In the genomic region with DNA sequence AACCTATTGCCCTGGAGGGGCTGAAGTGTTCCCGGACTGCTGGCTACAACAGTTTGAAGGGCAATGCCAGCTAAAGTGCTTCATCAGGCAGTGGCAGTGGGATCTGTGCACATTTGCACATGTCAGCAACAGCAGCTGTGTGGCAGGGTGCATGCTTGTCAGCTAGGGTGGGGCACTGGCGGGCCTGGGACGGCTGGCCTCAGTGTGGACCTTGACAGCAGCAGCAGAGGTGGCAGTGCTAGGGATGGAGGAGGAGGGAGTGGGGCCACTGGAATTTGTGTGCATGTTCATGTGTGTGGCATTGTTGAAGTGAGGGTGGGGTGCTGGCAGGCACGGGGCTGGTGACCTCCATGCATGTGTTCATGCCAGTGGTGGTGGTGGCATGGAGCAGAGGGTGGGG, we compare ENCODE assay signal across 17 cellular contexts.
A peak's percentile ranks its signal among the peaks of the same experiment; 100 is the strongest.
DNase-seq lines count a peak whose midpoint lies in the region; ATAC-seq and TF ChIP-seq lines count a peak whose summit lies in the region.
"Had no signal": no experiment of that assay in that cellular context is flagged by ENCODE, and none has a peak within 500 bp of the region (broad histone marks: within the 10 kb centered on the region; RNA-seq: fewer than 3 reads in every experiment).

No MANE protein-coding gene starts in this region.

- no CpG with 5 or more reads among the region's 4 CpGs for WGBS in H9 (ENCODE audit: extremely low coverage, insufficient read length, low lambda C conversion rate)

- H3K27me3 ChIP-seq in H9 (ENCODE audit: insufficient read depth, low read length), result no peaks in the 10 kb centered on the region
- H3K27me3 ChIP-seq: BLaER1 treated with 17β-estradiol and CSF1 and Interleukin-3, amounts not matched to agents 10 nM and 100 nM had no signal

- H2BK12ac ChIP-seq in H9 (ENCODE audit: insufficient read length, low read depth, low read length), result no peak overlapping the region

- no peak overlapping the region for H4K8ac ChIP-seq in H9 (replicated peaks; ENCODE audit: insufficient read length, low read depth, low read length)

- no peak overlapping the region for H3T11ph ChIP-seq in H9 (ENCODE audit: low read length)

- no peak overlapping the region for H2BK20ac ChIP-seq in H9 (ENCODE audit: low read depth, low read length, poor library complexity, severe bottlenecking)

- H3K9ac ChIP-seq in H9 (ENCODE audit: extremely low read depth, insufficient read length, low read length), result no peak overlapping the region
- H3K9ac ChIP-seq: BLaER1 treated with 17β-estradiol and CSF1 and Interleukin-3, amounts not matched to agents 10 nM and 100 nM had no signal

- H3K14ac ChIP-seq in H9 (ENCODE audit: insufficient read depth, low read length), result no peak overlapping the region

- H3K9me3 ChIP-seq in H9 (ENCODE audit: control insufficient read depth, low read depth, low read length), result no peaks in the 10 kb centered on the region
- H3K9me3 ChIP-seq: A549 had no signal

- H4K91ac ChIP-seq in H9 (ENCODE audit: insufficient read length, low read depth, low read length), result no peak overlapping the region

- H3K27me3 Mint-ChIP-seq in H9 (ENCODE audit: low read depth) (peaks cover 5% of the 10 kb centered on the region), neural crest cell (ENCODE audit: low read depth) (peaks cover 17% of the 10 kb centered on the region)

- no peak overlapping the region for H2AK5ac ChIP-seq in H9 (ENCODE audit: insufficient read length, low read length)

- H3K36me3 Mint-ChIP-seq in H9 (ENCODE audit: insufficient read depth in 1 of 3, low read depth in 3 of 3) (peaks cover 0 to 7% (median 0%) of the 10 kb centered on the region in 3 experiments; a peak in 2 of 7 replicates), neural crest cell (ENCODE audit: low read depth) (peaks cover 2% of the 10 kb centered on the region)
- H3K36me3 Mint-ChIP-seq in stimulated activated effector memory CD8-positive, alpha-beta T cell treated with anti-CD3 and anti-CD28 coated beads, Interleukin-12 subunit alpha, Interleukin-12 subunit beta, amount 100 ng/mL, for 72 hours, result no peaks in the 10 kb centered on the region
- H3K36me3 Mint-ChIP-seq: CD8-positive, alpha-beta T cell had no signal

- no peak for TF ChIP-seq CTCF in H9 (conservative IDR thresholded peaks at IDR 0.05)
- no peak for TF ChIP-seq CTCF in neural crest cell (conservative IDR thresholded peaks at IDR 0.05)
- TF ChIP-seq CTCF in RWPE1 (conservative IDR thresholded peaks at IDR 0.05; ENCODE audit: low read depth), result no peak

- H3K23me2 ChIP-seq in H9 (ENCODE audit: insufficient read length, low read depth, low read length, poor library complexity, severe bottlenecking), result no peaks in the 10 kb centered on the region

- H3K4me2 ChIP-seq in H9 (ENCODE audit: insufficient read depth, insufficient read length, low read length), result no peak overlapping the region
- H3K4me2 ChIP-seq: A549; BLaER1 treated with 17β-estradiol and CSF1 and Interleukin-3, amounts not matched to agents 10 nM and 100 nM had no signal

- no peak overlapping the region for H3K23ac ChIP-seq in H9 (ENCODE audit: insufficient read length, low read depth, low read length)

- POLR2A ChIA-PET in RWPE1 (lab: Yijun Ruan, JAX; ENCODE audit: low non-redundant PET), result no interaction called here

- no peaks in the 10 kb centered on the region for H3K79me1 ChIP-seq in H9 (ENCODE audit: insufficient read depth, low read depth, low read length, poor library complexity, severe bottlenecking)

- no peaks in the 10 kb centered on the region for H3K4me1 ChIP-seq in H9 (ENCODE audit: insufficient read depth, low read length)
- H3K4me1 ChIP-seq: A549; BLaER1 treated with 17β-estradiol and CSF1 and Interleukin-3, amounts not matched to agents 10 nM and 100 nM had no signal

- H3K4me3 Mint-ChIP-seq in H9 (no peak overlapping the region), neural crest cell (no peak overlapping the region)
- H3K4me3 Mint-ChIP-seq in stimulated activated effector memory CD8-positive, alpha-beta T cell treated with anti-CD3 and anti-CD28 coated beads, Interleukin-12 subunit alpha, Interleukin-12 subunit beta, amount 100 ng/mL, for 72 hours, result no peak overlapping the region
- H3K4me3 Mint-ChIP-seq: B cell; CD4-positive, alpha-beta T cell; CD8-positive, alpha-beta T cell had no signal

- no peak overlapping the region for H3K4ac ChIP-seq in H9 (ENCODE audit: low read depth, low read length)

- no peak overlapping the region for H2AFZ ChIP-seq in H9 (ENCODE audit: low read length)

- H3K79me2 ChIP-seq in H9 (ENCODE audit: insufficient read depth, low read length), result no peaks in the 10 kb centered on the region

- CTCF ChIA-PET in RWPE1 (lab: Yijun Ruan, JAX), result no interaction called here

- H3K9me3 Mint-ChIP-seq in H9, result peaks cover 8 to 11% of the 10 kb centered on the region in 2 experiments; a peak in 4 of 5 replicates
- H3K9me3 Mint-ChIP-seq in neural crest cell, result peaks cover 19% of the 10 kb centered on the region
- peaks cover 3% of the 10 kb centered on the region for H3K9me3 Mint-ChIP-seq in stimulated activated effector memory CD8-positive, alpha-beta T cell treated with anti-CD3 and anti-CD28 coated beads, Interleukin-12 subunit alpha, Interleukin-12 subunit beta, amount 100 ng/mL, for 72 hours
- H3K9me3 Mint-ChIP-seq: CD8-positive, alpha-beta T cell had no signal

- H2BK5ac ChIP-seq in H9 (ENCODE audit: insufficient read length, low read length), result no peak overlapping the region

- no peaks in the 10 kb centered on the region for H4K20me1 ChIP-seq in H9 (ENCODE audit: control insufficient read depth, insufficient read depth, insufficient read length)
- H4K20me1 ChIP-seq: BLaER1 treated with 17β-estradiol and CSF1 and Interleukin-3, amounts not matched to agents 10 nM and 100 nM had no signal

- H3K27ac ChIP-seq in H9 (ENCODE audit: insufficient read length, low read depth, low read length) (no peak overlapping the region), RWPE1 (no peak overlapping the region)
- H3K27ac ChIP-seq: 22Rv1; A549; BLaER1 treated with 17β-estradiol and CSF1 and Interleukin-3, amounts not matched to agents 10 nM and 100 nM; C4-2B had no signal

- peak; percentile 36 for ATAC-seq in stimulated activated effector memory CD8-positive, alpha-beta T cell treated with anti-CD3 and anti-CD28 coated beads, Interleukin-12 subunit alpha, Interleukin-12 subunit beta, amount 100 ng/mL, for 72 hours
- ATAC-seq: A549; CD8-positive, alpha-beta T cell had no signal

- no peak overlapping the region for H2BK120ac ChIP-seq in H9 (ENCODE audit: low read depth, low read length, poor library complexity, severe bottlenecking)

- peak overlapping the region; percentile 40 for H3K18ac ChIP-seq in H9 (ENCODE audit: insufficient read length, low read depth, low read length)

- DNase-seq in H9 (no peak), neural crest cell (ENCODE audit: low read depth, low spot score) (no peak), kidney glomerular epithelial cell (lab: John Stamatoyannopoulos, UW) (no peak), RWPE1 (ENCODE audit: low spot score) (no peak)
- no peak for DNase-seq in stimulated activated effector memory CD8-positive, alpha-beta T cell treated with anti-CD3 and anti-CD28 coated beads, Interleukin-12 subunit alpha, Interleukin-12 subunit beta, amount 100 ng/mL, for 72 hours (ENCODE audit: low spot score in 2 of 2)
- DNase-seq: AML-193; Caco-2; Calu3; CD4-positive, alpha-beta T cell; CD8-positive, alpha-beta T cell; DMS79 treated with DMSO at 0.1 percent for 48 hours; GF-D8 had no signal

- no peak overlapping the region for H4K5ac ChIP-seq in H9 (ENCODE audit: insufficient read length, low read depth, low read length)

- H3K4me1 Mint-ChIP-seq in H9, result no peaks in the 10 kb centered on the region
- H3K4me1 Mint-ChIP-seq in neural crest cell, result no peaks in the 10 kb centered on the region
- no peaks in the 10 kb centered on the region for H3K4me1 Mint-ChIP-seq in stimulated activated effector memory CD8-positive, alpha-beta T cell treated with anti-CD3 and anti-CD28 coated beads, Interleukin-12 subunit alpha, Interleukin-12 subunit beta, amount 100 ng/mL, for 72 hours
- H3K4me1 Mint-ChIP-seq: B cell had no signal

- no peak overlapping the region for H3K27ac Mint-ChIP-seq in H9
- peak overlapping the region; percentile 50 for H3K27ac Mint-ChIP-seq in neural crest cell (ENCODE audit: unreplicated experiment)
- H3K27ac Mint-ChIP-seq in stimulated activated effector memory CD8-positive, alpha-beta T cell treated with anti-CD3 and anti-CD28 coated beads, Interleukin-12 subunit alpha, Interleukin-12 subunit beta, amount 100 ng/mL, for 72 hours, result no peak overlapping the region
- H3K27ac Mint-ChIP-seq: B cell; CD4-positive, alpha-beta T cell; CD8-positive, alpha-beta T cell had no signal

- no peak overlapping the region for H3K56ac ChIP-seq in H9 (ENCODE audit: insufficient read length, low read depth, low read length)

- no peak overlapping the region for H2BK15ac ChIP-seq in H9 (ENCODE audit: low read depth, low read length)
